In the genomic region with DNA sequence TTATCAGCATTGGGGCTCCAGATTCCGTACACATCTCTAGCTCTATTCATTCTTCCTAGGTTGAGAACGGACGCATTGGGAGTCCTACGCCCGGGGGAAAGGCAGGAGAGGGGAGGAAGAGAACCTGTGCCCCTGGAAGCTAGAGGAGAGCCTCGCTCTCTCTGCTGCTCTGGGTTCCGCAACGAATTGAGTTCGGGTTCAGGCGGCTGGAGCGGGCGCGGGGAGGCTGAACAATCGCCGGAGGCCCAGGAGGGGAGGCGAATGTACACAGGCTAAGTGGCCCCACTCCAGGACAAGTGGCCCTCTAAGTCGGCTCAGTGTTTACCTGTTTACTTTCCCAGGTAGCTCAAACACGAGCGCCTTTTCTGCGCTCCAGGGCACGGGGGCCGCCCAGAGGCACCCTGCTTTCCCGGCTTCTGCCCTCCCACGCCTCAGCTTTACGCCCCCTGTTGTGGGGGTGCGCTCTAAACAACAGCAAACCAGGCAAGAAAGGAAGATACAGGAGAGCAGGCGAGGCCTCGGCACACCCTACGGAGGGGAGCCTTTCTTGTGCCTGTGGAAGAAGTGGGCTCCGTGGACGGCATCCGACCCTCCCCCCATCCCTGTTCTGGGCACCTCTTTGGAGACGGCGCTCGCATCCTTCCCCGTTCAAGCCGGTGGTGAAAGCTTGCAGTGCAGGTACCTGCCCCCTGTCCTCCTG, we compare ENCODE assay signal across 1 cellular context.
TF ChIP-seq lines count a peak whose summit lies in the region.

No MANE protein-coding gene starts in this region.

TF ChIP-seq in HepG2, 621 proteins besides CTCF, POLR2A, EP300 and RAD21 (continued from another document):
- TF ChIP-seq ZBTB26 (CRISPR knock-in tag; IDR thresholded peaks at IDR 0.05; ENCODE audit: borderline replicate concordance) (no peak), ZNF816 (CRISPR knock-in tag; IDR thresholded peaks at IDR 0.05; ENCODE audit: borderline replicate concordance) (no peak), KDM5B (CRISPR knock-in tag; IDR thresholded peaks at IDR 0.05; ENCODE audit: borderline replicate concordance) (0 out of 2 replicates have a peak, but pooled peaks have one; percentile 29), MNT (IDR thresholded peaks at IDR 0.05) (no peak)
- TF ChIP-seq, protein P1, sequence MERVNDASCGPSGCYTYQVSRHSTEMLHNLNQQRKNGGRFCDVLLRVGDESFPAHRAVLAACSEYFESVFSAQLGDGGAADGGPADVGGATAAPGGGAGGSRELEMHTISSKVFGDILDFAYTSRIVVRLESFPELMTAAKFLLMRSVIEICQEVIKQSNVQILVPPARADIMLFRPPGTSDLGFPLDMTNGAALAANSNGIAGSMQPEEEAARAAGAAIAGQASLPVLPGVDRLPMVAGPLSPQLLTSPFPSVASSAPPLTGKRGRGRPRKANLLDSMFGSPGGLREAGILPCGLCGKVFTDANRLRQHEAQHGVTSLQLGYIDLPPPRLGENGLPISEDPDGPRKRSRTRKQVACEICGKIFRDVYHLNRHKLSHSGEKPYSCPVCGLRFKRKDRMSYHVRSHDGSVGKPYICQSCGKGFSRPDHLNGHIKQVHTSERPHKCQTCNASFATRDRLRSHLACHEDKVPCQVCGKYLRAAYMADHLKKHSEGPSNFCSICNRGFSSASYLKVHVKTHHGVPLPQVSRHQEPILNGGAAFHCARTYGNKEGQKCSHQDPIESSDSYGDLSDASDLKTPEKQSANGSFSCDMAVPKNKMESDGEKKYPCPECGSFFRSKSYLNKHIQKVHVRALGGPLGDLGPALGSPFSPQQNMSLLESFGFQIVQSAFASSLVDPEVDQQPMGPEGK (CRISPR knock-in tag; IDR thresholded peaks at IDR 0.05), result no peak
